ENCODE assay signal across 15 cellular contexts in the genomic region with DNA sequence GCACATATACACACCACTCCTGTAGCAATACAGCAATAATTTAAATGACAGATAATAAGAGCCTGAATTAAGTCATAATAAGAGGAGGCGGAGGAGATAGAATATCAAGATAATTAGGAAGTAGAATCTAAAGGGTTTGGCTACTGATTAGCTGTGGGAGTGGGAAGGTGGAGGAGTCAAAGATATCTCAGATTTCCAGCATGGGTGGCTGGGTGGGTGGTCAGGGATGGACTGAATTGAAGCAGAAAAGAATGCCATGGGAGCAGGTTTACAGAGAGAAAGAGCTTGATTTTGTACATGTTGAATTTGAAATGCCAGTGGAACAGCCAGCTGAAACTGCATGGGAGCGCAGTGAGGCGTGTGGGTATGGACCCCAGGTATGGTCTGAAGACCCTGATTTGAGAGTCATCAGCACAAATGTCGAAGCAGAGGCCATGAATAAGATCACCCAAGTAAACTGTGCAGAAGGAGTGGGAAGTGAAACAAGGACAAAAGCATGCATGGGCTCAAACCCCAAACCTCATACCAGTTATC. TPM values are rescaled to one million over a fixed set of nuclear protein-coding genes. Genes with fewer than 3 reads are reported as not detected.
DNase-seq lines count a peak whose midpoint lies in the region; TF ChIP-seq lines count a peak whose summit lies in the region.
"Had no signal": no experiment of that assay in that cellular context is flagged by ENCODE, and none has a peak within 500 bp of the region (broad histone marks: within the 10 kb centered on the region; RNA-seq: fewer than 3 reads in every experiment).

No MANE protein-coding gene starts in this region.

- peak overlapping the region; percentile 35 for H2BK5ac ChIP-seq in neuronal stem cell (ENCODE audit: low read length)

- H3K4ac ChIP-seq in neuronal stem cell (ENCODE audit: low read length), result no peak overlapping the region

- H2BK12ac ChIP-seq in neuronal stem cell (ENCODE audit: low read length), result no peak overlapping the region

- no peak overlapping the region for H2AK5ac ChIP-seq in neuronal stem cell (ENCODE audit: low read depth, low read length)

- H3K27ac ChIP-seq in HEK293 (ENCODE audit: extremely low read depth, low read depth, low read length), result no peak overlapping the region
- H3K27ac ChIP-seq in OCI-LY3 (ENCODE audit: low read length), result peak overlapping the region; percentile 18; the same call in 1 of the 2 replicates
- H3K27ac ChIP-seq in neuronal stem cell (replicated peaks; ENCODE audit: low read length), result no peak overlapping the region
- H3K27ac ChIP-seq: SJCRH30, WERI-Rb-1 had no signal

- no CpG with 5 or more reads among the region's 4 CpGs for WGBS in neuronal stem cell (ENCODE audit: extremely low coverage in 2 of 2, insufficient read length in 2 of 2, insufficient replicate concordance in 1 of 2), 2 donors

- DNase-seq in neuronal stem cell (ENCODE audit: low spot score), result no peak
- DNase-seq in effector CD4-positive, alpha-beta T cell, result no peak
- no peak for DNase-seq in effector CD8-positive, alpha-beta T cell (lab: John Stamatoyannopoulos, UW)
- DNase-seq: activated CD4-positive, alpha-beta T cell treated with anti-CD3 and anti-CD28 coated beads, Interleukin-2, amount 50 U/mL, for 4 hours; activated naive CD4-positive, alpha-beta T cell treated with anti-CD3 and anti-CD28 coated beads, Interleukin-2, amount 50 U/mL, for 16 hours; hippocampal formation; NCI-H2171 treated with DMSO at 0.1 percent for 48 hours; sigmoid colon; stimulated activated naive CD4-positive, alpha-beta T cell treated with Interleukin-2 at 50 U/mL for 16 hours had no signal

- no peak overlapping the region for H3K23ac ChIP-seq in neuronal stem cell (ENCODE audit: low read depth, low read length, poor library complexity)

- no peak overlapping the region for H4K8ac ChIP-seq in neuronal stem cell (ENCODE audit: low read depth, low read length)

- no peaks in the 10 kb centered on the region for H3K36me3 ChIP-seq in HEK293 (ENCODE audit: control insufficient read depth in 2 of 2, insufficient read depth in 1 of 2, low read length in 2 of 2)
- peaks cover 14% of the 10 kb centered on the region for H3K36me3 ChIP-seq in OCI-LY3 (replicated peaks; ENCODE audit: low read depth, low read length)
- no peaks in the 10 kb centered on the region for H3K36me3 ChIP-seq in neuronal stem cell (replicated peaks in 1 of 2; ENCODE audit: control insufficient read depth in 2 of 2, insufficient read depth in 2 of 2, low read length in 2 of 2)
- H3K36me3 ChIP-seq: sigmoid colon, SJCRH30, WERI-Rb-1 had no signal

- TF ChIP-seq CTCF in HEK293 (tag by site-specific recombination; IDR thresholded peaks at IDR 0.05) (no peak), OCI-LY3 (IDR thresholded peaks at IDR 0.05; ENCODE audit: low read depth, low read length) (no peak)

- H3K27me3 ChIP-seq in OCI-LY3 (ENCODE audit: low read depth, low read length) (no peaks in the 10 kb centered on the region), neuronal stem cell (ENCODE audit: control insufficient read depth in 3 of 3, insufficient read depth in 3 of 3, low read depth in 1 of 3, low read length in 3 of 3) (peaks cover 0 to 8% (median 0%) of the 10 kb centered on the region in 3 experiments)
- H3K27me3 ChIP-seq: sigmoid colon, SJCRH30, tibial nerve had no signal

- H3K4me2 ChIP-seq in OCI-LY3 (ENCODE audit: low read length) (peak overlapping the region; percentile 16; the same call in 1 of the 2 replicates), neuronal stem cell (ENCODE audit: insufficient read depth, low read length, poor library complexity, severe bottlenecking) (no peak overlapping the region)

- no peak overlapping the region for H3K14ac ChIP-seq in neuronal stem cell (ENCODE audit: low read length)

- H3K79me1 ChIP-seq in neuronal stem cell (ENCODE audit: low read depth, low read length), result no peaks in the 10 kb centered on the region

- no peak overlapping the region for H2BK120ac ChIP-seq in neuronal stem cell (ENCODE audit: low read depth, low read length)

- H3K79me2 ChIP-seq in OCI-LY3 (ENCODE audit: low read length), result peaks cover 59% of the 10 kb centered on the region

- no peaks in the 10 kb centered on the region for H3K9me3 ChIP-seq in HEK293 (ENCODE audit: control insufficient read depth, insufficient read depth, low read depth, low read length)
- no peaks in the 10 kb centered on the region for H3K9me3 ChIP-seq in OCI-LY3 (ENCODE audit: insufficient read depth, low read length)
- no peaks in the 10 kb centered on the region for H3K9me3 ChIP-seq in neuronal stem cell (replicated peaks in 1 of 2; ENCODE audit: control insufficient read depth in 2 of 2, insufficient read depth in 1 of 2, low read depth in 1 of 2, low read length in 2 of 2)
- H3K9me3 ChIP-seq: sigmoid colon, SJCRH30, tibial nerve had no signal

- H3K18ac ChIP-seq in neuronal stem cell (ENCODE audit: low read length), result no peak overlapping the region

- no peak overlapping the region for H2AFZ ChIP-seq in OCI-LY3 (ENCODE audit: low read depth, low read length)
- no peak overlapping the region for H2AFZ ChIP-seq in neuronal stem cell (ENCODE audit: low read length)

- POLR2A ChIA-PET in HEK293 (lab: Yijun Ruan, JAX), result interaction anchor here (0.6 to 10.6 kb wide), 5 partner anchors 14 to 245 kb away, joined by 3 to 264 read pairs (median 19); partner anchors contain the start of genes BRD2 and HLA-DMB

- H3K4me1 ChIP-seq in HEK293 (ENCODE audit: control insufficient read depth, insufficient read depth, low read length), result no peaks in the 10 kb centered on the region
- peaks cover 51% of the 10 kb centered on the region for H3K4me1 ChIP-seq in OCI-LY3 (ENCODE audit: low read length)
- no peaks in the 10 kb centered on the region for H3K4me1 ChIP-seq in neuronal stem cell (ENCODE audit: control insufficient read depth in 2 of 2, insufficient read depth in 1 of 2, low read depth in 1 of 2, low read length in 2 of 2)
- H3K4me1 ChIP-seq: SJCRH30 had no signal

- H2BK15ac ChIP-seq in neuronal stem cell (ENCODE audit: low read length), result no peak overlapping the region

- no peak overlapping the region for H4K91ac ChIP-seq in neuronal stem cell (ENCODE audit: low read depth, low read length, poor library complexity)

- H3K4me3 ChIP-seq in HEK293 (ENCODE audit: low read depth, low read length) (no peak overlapping the region), OCI-LY3 (ENCODE audit: low read length) (no peak overlapping the region), neuronal stem cell (ENCODE audit: low read length in 2 of 2) (no peak overlapping the region)
- H3K4me3 ChIP-seq: coronary artery, sigmoid colon, SJCRH30, tibial nerve had no signal

- H3K9ac ChIP-seq in OCI-LY3 (ENCODE audit: low read length) (no peak overlapping the region), neuronal stem cell (ENCODE audit: low read depth, low read length, poor library complexity) (no peak overlapping the region)

- CTCF ChIA-PET in HEK293 (lab: Yijun Ruan, JAX), result interaction anchor here (0.6 to 10.6 kb wide), 30 partner anchors 14 to 894 kb away, joined by 3 to 344 read pairs (median 7); partner anchors contain the start of genes BRD2, HLA-DMB, HLA-DQA1 and PSMB8

- 0 out of 2 replicates have a peak, but pooled peaks cover 2% of the 10 kb centered on the region for H4K20me1 ChIP-seq in OCI-LY3 (ENCODE audit: insufficient read depth, low read length)

TF ChIP-seq in HEK293, 187 proteins besides CTCF, POLR2A, EP300 and RAD21:
- TF ChIP-seq SP2 (tag by site-specific recombination; IDR thresholded peaks at IDR 0.05) (no peak), ZFHX2 (tag by site-specific recombination; conservative IDR thresholded peaks at IDR 0.05) (peak; percentile 96), EGR2 (tag by site-specific recombination; IDR thresholded peaks at IDR 0.05; ENCODE audit: low read depth) (peak; percentile 98), ZNF658 (tag by site-specific recombination; IDR thresholded peaks at IDR 0.05) (no peak)

RNA-seq across cellular contexts. Expression of gene HLA-DMA, which starts 1.4 kb away (rescaled TPM):
- polyA plus RNA-seq in neuronal stem cell (2013, experiment 1 of 2), result 18.7 TPM
- polyA plus RNA-seq in neuronal stem cell (2013, experiment 2 of 2), result 18.3 TPM

RNA-seq across cellular contexts. Expression of gene HLA-DMB, which starts 13.5 kb away (rescaled TPM):
- 4.8 TPM for polyA plus RNA-seq in neuronal stem cell (2013, experiment 1 of 2)
- 5.1 TPM for polyA plus RNA-seq in neuronal stem cell (2013, experiment 2 of 2)

RNA-seq across cellular contexts. Expression of gene BRD2, which starts 14.1 kb away (rescaled TPM):
- 180 TPM for polyA plus RNA-seq in neuronal stem cell (2013, experiment 1 of 2)
- 181 TPM for polyA plus RNA-seq in neuronal stem cell (2013, experiment 2 of 2)

RNA-seq across cellular contexts. Expression of gene HLA-DOA, which starts 55.1 kb away (rescaled TPM):
- 12.8 TPM for polyA plus RNA-seq in neuronal stem cell (2013, experiment 1 of 2)
- polyA plus RNA-seq in neuronal stem cell (2013, experiment 2 of 2), result 13.6 TPM
